8 cellular contexts compared by ENCODE assay signal in the genomic region with DNA sequence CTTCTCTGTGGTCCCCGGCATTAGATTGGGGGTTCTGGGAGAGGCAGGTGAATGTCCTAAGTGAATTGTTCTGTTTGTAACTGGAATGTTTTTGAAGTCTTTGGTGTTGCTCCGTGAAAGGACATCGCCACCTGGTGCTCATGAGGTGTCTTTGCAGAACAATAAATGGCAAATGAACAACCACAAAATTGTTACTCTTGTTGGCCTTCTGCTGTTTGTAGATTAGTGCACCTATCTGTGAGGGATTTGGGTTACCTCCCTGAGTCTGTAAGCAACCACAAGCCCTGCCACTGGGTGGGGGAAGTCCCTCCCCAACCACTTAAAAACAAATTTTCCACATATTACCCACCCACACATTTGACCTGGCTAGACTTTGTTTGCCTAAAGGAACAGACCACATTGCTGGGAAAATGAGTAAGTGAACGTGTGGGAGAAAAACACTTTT. TPM values are rescaled to one million over a fixed set of nuclear protein-coding genes. Genes with fewer than 3 reads are reported as not detected.
A peak's percentile ranks its signal among the peaks of the same experiment; 100 is the strongest.
DNase-seq lines count a peak whose midpoint lies in the region; ATAC-seq and TF ChIP-seq lines count a peak whose summit lies in the region.

No MANE protein-coding gene starts in this region.

- no peaks in the 10 kb centered on the region for H3K36me3 Mint-ChIP-seq in activated CD4-positive, alpha-beta memory T cell treated with anti-CD3 and anti-CD28 coated beads, Interleukin-2, amount 10 ng/mL, durations not matched to agents 7 days and 5 days (ENCODE audit: low read depth)
- H3K36me3 Mint-ChIP-seq in osteocyte (ENCODE audit: unreplicated experiment), result no peaks in the 10 kb centered on the region

- peak; percentile 54 for TF ChIP-seq CTCF in BE2C (IDR thresholded peaks at IDR 0.05; ENCODE audit: low read depth, low read length)
- TF ChIP-seq CTCF in fibroblast of the aortic adventitia (IDR thresholded peaks at IDR 0.05; ENCODE audit: insufficient read depth, low read length), result peak; percentile 79
- peak; percentile 78 for TF ChIP-seq CTCF in osteocyte (IDR thresholded peaks at IDR 0.05)

- no peak overlapping the region for H3K4me3 Mint-ChIP-seq in activated CD4-positive, alpha-beta memory T cell treated with anti-CD3 and anti-CD28 coated beads, Interleukin-2, amount 10 ng/mL, durations not matched to agents 7 days and 5 days
- H3K4me3 Mint-ChIP-seq in osteocyte (ENCODE audit: unreplicated experiment), result no peak overlapping the region

- peaks cover 18% of the 10 kb centered on the region for H3K4me1 Mint-ChIP-seq in activated CD4-positive, alpha-beta memory T cell treated with anti-CD3 and anti-CD28 coated beads, Interleukin-2, amount 10 ng/mL, durations not matched to agents 7 days and 5 days
- H3K4me1 Mint-ChIP-seq in osteocyte (ENCODE audit: unreplicated experiment), result peaks cover 17% of the 10 kb centered on the region

- H3K27me3 ChIP-seq in BE2C, result no peaks in the 10 kb centered on the region

- no peak overlapping the region for H3K4me3 ChIP-seq in BE2C (ENCODE audit: low read depth, low read length)
- H3K4me3 ChIP-seq in fibroblast of the aortic adventitia (ENCODE audit: low read depth, low read length), result no peak overlapping the region

- no peaks in the 10 kb centered on the region for H3K9me3 ChIP-seq in BE2C

- H3K27me3 Mint-ChIP-seq in activated CD4-positive, alpha-beta memory T cell treated with anti-CD3 and anti-CD28 coated beads, Interleukin-2, amount 10 ng/mL, durations not matched to agents 7 days and 5 days, result peaks cover 22% of the 10 kb centered on the region
- H3K27me3 Mint-ChIP-seq in osteocyte (ENCODE audit: unreplicated experiment), result peaks cover 21% of the 10 kb centered on the region

- H3K36me3 ChIP-seq in BE2C, result no peaks in the 10 kb centered on the region

- CTCF ChIA-PET in activated CD4-positive, alpha-beta memory T cell treated with anti-CD3 and anti-CD28 coated beads, Interleukin-2, amount 10 ng/mL, durations not matched to agents 7 days and 5 days (lab: Charles Lee), result interaction anchor here (2.9 kb wide), 1 partner anchor 36 kb away, joined by 10 read pairs; the partner anchor contains the start of gene DTX4

- DNase-seq in BE2C (no peak), NCI-H2227 (lab: John Stamatoyannopoulos, UW; ENCODE audit: unreplicated experiment) (peak; percentile 41), fibroblast of the aortic adventitia (ENCODE audit: low read depth) (peak; percentile 69), osteocyte (ENCODE audit: extremely low spot score, unreplicated experiment) (no peak), ureter (ENCODE audit: low spot score) (no peak)
- DNase-seq in activated CD4-positive, alpha-beta memory T cell treated with anti-CD3 and anti-CD28 coated beads, Interleukin-2, amount 10 ng/mL, durations not matched to agents 7 days and 5 days, result peak; percentile 35

- no peaks in the 10 kb centered on the region for H3K4me1 ChIP-seq in BE2C

- no peaks in the 10 kb centered on the region for H3K9me3 Mint-ChIP-seq in activated CD4-positive, alpha-beta memory T cell treated with anti-CD3 and anti-CD28 coated beads, Interleukin-2, amount 10 ng/mL, durations not matched to agents 7 days and 5 days
- H3K9me3 Mint-ChIP-seq in osteocyte (ENCODE audit: unreplicated experiment), result no peaks in the 10 kb centered on the region

- H3K27ac Mint-ChIP-seq in activated CD4-positive, alpha-beta memory T cell treated with anti-CD3 and anti-CD28 coated beads, Interleukin-2, amount 10 ng/mL, durations not matched to agents 7 days and 5 days, result no peak overlapping the region
- no peak overlapping the region for H3K27ac Mint-ChIP-seq in osteocyte (ENCODE audit: unreplicated experiment)

- POLR2A ChIA-PET in activated CD4-positive, alpha-beta memory T cell treated with anti-CD3 and anti-CD28 coated beads, Interleukin-2, amount 10 ng/mL, durations not matched to agents 7 days and 5 days (lab: Charles Lee), result no interaction called here

- ATAC-seq in GM18520 (IDR thresholded peaks at IDR 0.05; ENCODE audit: unreplicated experiment), result peak; percentile 78
- peak; percentile 72 for ATAC-seq in HG02973 (IDR thresholded peaks at IDR 0.05; ENCODE audit: unreplicated experiment)

RNA-seq across cellular contexts. Expression of gene MPEG1, which starts 4.7 kb away (rescaled TPM):
- polyA plus RNA-seq in BE2C (2012; ENCODE audit: insufficient read depth, insufficient read length, low read depth), result not detected
- total RNA-seq in activated CD4-positive, alpha-beta memory T cell treated with anti-CD3 and anti-CD28 coated beads, Interleukin-2, amount 10 ng/mL, durations not matched to agents 7 days and 5 days, result not detected
- total RNA-seq in fibroblast of the aortic adventitia (ENCODE audit: low replicate concordance), result not detected in 2 replicates
- total RNA-seq in osteocyte, result not detected in 2 replicates
- 9.4 TPM for total RNA-seq in ureter

RNA-seq across cellular contexts. Expression of gene DTX4, which starts 36.1 kb away (rescaled TPM):
- 0.31 TPM for polyA plus RNA-seq in BE2C (2012; ENCODE audit: insufficient read depth, insufficient read length, low read depth)
- under 1 TPM; 0.30 to 0.48 TPM for total RNA-seq in activated CD4-positive, alpha-beta memory T cell treated with anti-CD3 and anti-CD28 coated beads, Interleukin-2, amount 10 ng/mL, durations not matched to agents 7 days and 5 days
- total RNA-seq in fibroblast of the aortic adventitia (ENCODE audit: low replicate concordance), result 0.18 and 0.57 TPM in 2 replicates
- 1.2 and 2.7 TPM in 2 replicates for total RNA-seq in osteocyte
- total RNA-seq in ureter, result 126 TPM

Comparison
In these comparisons a context has a peak if more than half of its experiments do, and no peak if none do; other contexts are left out.
1. DNase-seq: peak in NCI-H2227 (single experiment), activated CD4-positive, alpha-beta memory T cell treated with anti-CD3 and anti-CD28 coated beads, Interleukin-2, amount 10 ng/mL, durations not matched to agents 7 days and 5 days (single experiment) and fibroblast of the aortic adventitia (single experiment); none in BE2C (single experiment), osteocyte (single experiment) and ureter (single experiment).
2. RNA of gene MPEG1, which starts 4.7 kb away (total RNA-seq): 9.4 TPM in ureter (single experiment); not detected in activated CD4-positive, alpha-beta memory T cell treated with anti-CD3 and anti-CD28 coated beads, Interleukin-2, amount 10 ng/mL, durations not matched to agents 7 days and 5 days, not detected in fibroblast of the aortic adventitia and not detected in osteocyte; every median in the first group is over 10 times any median in the second.
3. RNA of gene DTX4, which starts 36.1 kb away (total RNA-seq): 126 TPM in ureter (single experiment); 1.2 to 2.7 TPM in osteocyte, 0.30 to 0.48 TPM in activated CD4-positive, alpha-beta memory T cell treated with anti-CD3 and anti-CD28 coated beads, Interleukin-2, amount 10 ng/mL, durations not matched to agents 7 days and 5 days and 0.18 to 0.57 TPM in fibroblast of the aortic adventitia; every median in the first group is over 10 times any median in the second.
4. Peak in every context shown above with its lines, with median percentiles within 50 percentile points of each other: CTCF ChIP-seq.